22 cellular contexts compared by ENCODE assay signal in the genomic region with DNA sequence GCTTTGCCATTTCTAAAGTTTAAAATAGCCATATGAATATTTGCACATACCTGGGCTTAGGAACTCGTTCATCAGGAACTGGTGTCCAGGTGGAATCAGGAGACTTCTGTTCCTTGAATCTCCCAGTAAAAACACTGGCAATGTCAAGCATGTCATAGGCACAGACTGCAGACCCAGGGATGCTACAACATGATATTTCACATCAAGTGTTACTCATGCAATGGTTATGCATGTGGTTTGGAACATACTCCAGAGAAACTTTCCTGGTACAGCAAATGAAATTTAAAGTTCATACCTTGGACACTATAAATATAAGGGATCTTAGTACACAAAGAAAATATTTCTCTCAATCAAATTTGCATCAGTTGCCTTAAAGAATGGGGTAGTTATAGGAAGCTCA.
DNase-seq lines count a peak whose midpoint lies in the region; ATAC-seq and TF ChIP-seq lines count a peak whose summit lies in the region.
"Had no signal": no experiment of that assay in that cellular context is flagged by ENCODE, and none has a peak within 500 bp of the region (broad histone marks: within the 10 kb centered on the region; RNA-seq: fewer than 3 reads in every experiment).

No MANE protein-coding gene starts in this region.

- no peak overlapping the region for H2AFZ ChIP-seq in mammary epithelial cell (ENCODE audit: low read depth, low read length)
- H2AFZ ChIP-seq: PC-9 had no signal

- ATAC-seq in GM18909 (IDR thresholded peaks at IDR 0.05; ENCODE audit: poor library complexity, unreplicated experiment) (no peak), WTC11 (no peak)
- no peak for ATAC-seq in natural killer cell treated with Interleukin-12 subunit alpha and Interleukin-12 subunit beta and Interleukin-15 and Interleukin-18, amount 100 ng/mL, for 72 hours
- ATAC-seq in stimulated activated naive CD8-positive, alpha-beta T cell treated with anti-CD3 and anti-CD28 coated beads, Interleukin-15, Interleukin-2, amounts not matched to agents 100 U/mL and 50 U/mL, for 24 hours, result no peak
- ATAC-seq: K562, T-helper 17 cell had no signal

- H3K27ac ChIP-seq in mammary epithelial cell (ENCODE audit: insufficient read depth, low read depth, low read length), result no peak overlapping the region
- H3K27ac ChIP-seq: adrenal gland; BLaER1 treated with 17β-estradiol and CSF1 and Interleukin-3, amounts not matched to agents 10 nM and 100 nM; PC-9; right atrium auricular region; SJSA1 had no signal

- H3K4me3 Mint-ChIP-seq in natural killer cell treated with Interleukin-12 subunit alpha and Interleukin-12 subunit beta and Interleukin-15 and Interleukin-18, amount 100 ng/mL, for 72 hours, result no peak overlapping the region
- H3K4me3 Mint-ChIP-seq in WTC11, result no peak overlapping the region
- H3K4me3 Mint-ChIP-seq: T-helper 17 cell had no signal

- H3K4me1 Mint-ChIP-seq in natural killer cell treated with Interleukin-12 subunit alpha and Interleukin-12 subunit beta and Interleukin-15 and Interleukin-18, amount 100 ng/mL, for 72 hours (ENCODE audit: low read depth in 2 of 2), result peaks cover 0 to 5% of the 10 kb centered on the region in 2 donors
- H3K4me1 Mint-ChIP-seq in WTC11, result peaks cover 3% of the 10 kb centered on the region
- H3K4me1 Mint-ChIP-seq: T-helper 17 cell had no signal

- peaks cover 8% of the 10 kb centered on the region for H3K4me1 ChIP-seq in mammary epithelial cell (ENCODE audit: insufficient read depth, low read length)
- H3K4me1 ChIP-seq: right atrium auricular region, SJSA1 had no signal

- no peak overlapping the region for H3K9ac ChIP-seq in mammary epithelial cell (ENCODE audit: insufficient read depth, low read length)
- H3K9ac ChIP-seq: BLaER1 treated with 17β-estradiol and CSF1 and Interleukin-3, amounts not matched to agents 10 nM and 100 nM had no signal

- no peaks in the 10 kb centered on the region for H3K27me3 ChIP-seq in mammary epithelial cell (ENCODE audit: insufficient read depth, low read length)
- H3K27me3 ChIP-seq: adrenal gland; BLaER1 treated with 17β-estradiol and CSF1 and Interleukin-3, amounts not matched to agents 10 nM and 100 nM; right atrium auricular region; SJSA1 had no signal

- intact Hi-C loops in mammary epithelial cell (cut with micrococcal nuclease), result no loop called here

- no peak overlapping the region for H3K4me3 ChIP-seq in AG10803 (ENCODE audit: low read length)
- no peak overlapping the region for H3K4me3 ChIP-seq in mammary epithelial cell (replicated peaks in 1 of 3; ENCODE audit: insufficient read depth in 1 of 3, low read depth in 2 of 3, low read length in 3 of 3)
- H3K4me3 ChIP-seq: adrenal gland; BLaER1 treated with 17β-estradiol and CSF1 and Interleukin-3, amounts not matched to agents 10 nM and 100 nM; K562; PC-9; right atrium auricular region; SJSA1 had no signal

- CTCF ChIA-PET in mammary epithelial cell (lab: Charles Lee; ENCODE audit: low non-redundant PET) (no interaction called here), WTC11 (lab: Charles Lee) (no interaction called here)

- in situ Hi-C loops in mammary epithelial cell (cut with MboI; ENCODE audit: low sequenced_read_pairs in 2 of 2), result no loop called here

- H3K27me3 Mint-ChIP-seq in natural killer cell treated with Interleukin-12 subunit alpha and Interleukin-12 subunit beta and Interleukin-15 and Interleukin-18, amount 100 ng/mL, for 72 hours, result peaks cover 0 to 3% of the 10 kb centered on the region in 2 donors
- H3K27me3 Mint-ChIP-seq in WTC11 (ENCODE audit: low read depth), result no peaks in the 10 kb centered on the region
- H3K27me3 Mint-ChIP-seq: T-helper 17 cell had no signal

- POLR2A ChIA-PET in WTC11 (lab: Charles Lee), result no interaction called here

- no peaks in the 10 kb centered on the region for H3K79me2 ChIP-seq in mammary epithelial cell (ENCODE audit: insufficient read depth, low read length)

- H4K20me1 ChIP-seq in mammary epithelial cell (ENCODE audit: insufficient read depth, low read length), result no peaks in the 10 kb centered on the region
- H4K20me1 ChIP-seq: BLaER1 treated with 17β-estradiol and CSF1 and Interleukin-3, amounts not matched to agents 10 nM and 100 nM had no signal

- no peak overlapping the region for H3K27ac Mint-ChIP-seq in natural killer cell treated with Interleukin-12 subunit alpha and Interleukin-12 subunit beta and Interleukin-15 and Interleukin-18, amount 100 ng/mL, for 72 hours
- no peak overlapping the region for H3K27ac Mint-ChIP-seq in WTC11
- H3K27ac Mint-ChIP-seq: T-helper 17 cell had no signal

- TF ChIP-seq CTCF in AG10803 (conservative IDR thresholded peaks at IDR 0.05; ENCODE audit: low read length) (no peak), mammary epithelial cell (conservative IDR thresholded peaks at IDR 0.05 in 1 of 2, IDR thresholded peaks at IDR 0.05 in 1 of 2; ENCODE audit: extremely low read depth in 1 of 2, insufficient read depth in 1 of 2, low read depth in 1 of 2, low read length in 2 of 2) (no peak), WTC11 (IDR thresholded peaks at IDR 0.05) (no peak)

- H3K9me3 ChIP-seq in mammary epithelial cell (replicated peaks; ENCODE audit: insufficient read depth, low read length), result no peaks in the 10 kb centered on the region
- H3K9me3 ChIP-seq: adrenal gland, right atrium auricular region, SJSA1 had no signal

- no peaks in the 10 kb centered on the region for H3K9me3 Mint-ChIP-seq in natural killer cell treated with Interleukin-12 subunit alpha and Interleukin-12 subunit beta and Interleukin-15 and Interleukin-18, amount 100 ng/mL, for 72 hours
- no peaks in the 10 kb centered on the region for H3K9me3 Mint-ChIP-seq in WTC11

- dilution Hi-C loops in mammary epithelial cell (cut with HindIII; ENCODE audit: low sequenced_read_pairs), result no loop called here

- BruUV-seq in mammary epithelial cell (replicated peaks; lab: Mats Ljungman, UMichigan), result no TSS peak

- DNase-seq in AG10803 (ENCODE audit: low read depth) (peak; percentile 56), LHCN-M2 (ENCODE audit: low read depth) (peak; percentile 59), mammary epithelial cell (peak; percentile 65), glomerular visceral epithelial cell (ENCODE audit: extremely low spot score) (peak; percentile 45), WTC11 (ENCODE audit: low spot score) (no peak)
- no peak for DNase-seq in natural killer cell treated with Interleukin-12 subunit alpha and Interleukin-12 subunit beta and Interleukin-15 and Interleukin-18, amount 100 ng/mL, for 72 hours (ENCODE audit: low spot score)
- no peak for DNase-seq in stimulated activated naive CD8-positive, alpha-beta T cell treated with anti-CD3 and anti-CD28 coated beads, Interleukin-15, Interleukin-2, amounts not matched to agents 100 U/mL and 50 U/mL, for 24 hours
- DNase-seq: activated CD8-positive, alpha-beta memory T cell treated with anti-CD3 and anti-CD28 coated beads, Interleukin-2, amount 50 U/mL, for 48 hours; adrenal gland; Calu3; effector CD8-positive, alpha-beta T cell; hippocampal formation; NCI-H1930; NCI-H2227 treated with DMSO at 0.1 percent for 48 hours; PC-9; substantia nigra; T-helper 17 cell had no signal

- H3K4me2 ChIP-seq in mammary epithelial cell (ENCODE audit: insufficient read depth, low read depth, low read length), result no peak overlapping the region
- H3K4me2 ChIP-seq: BLaER1 treated with 17β-estradiol and CSF1 and Interleukin-3, amounts not matched to agents 10 nM and 100 nM; PC-9 had no signal

- no peaks in the 10 kb centered on the region for H3K36me3 ChIP-seq in mammary epithelial cell (ENCODE audit: insufficient read depth, low read length)
- H3K36me3 ChIP-seq: SJSA1 had no signal

- 0% methylated on average over 1 of the region's 1 CpG for WGBS in mammary epithelial cell (ENCODE audit: low coverage, missing lambda C conversion rate)

- H3K36me3 Mint-ChIP-seq in natural killer cell treated with Interleukin-12 subunit alpha and Interleukin-12 subunit beta and Interleukin-15 and Interleukin-18, amount 100 ng/mL, for 72 hours, result peaks cover under 1% of the 10 kb centered on the region
- H3K36me3 Mint-ChIP-seq in WTC11, result peaks cover 93% of the 10 kb centered on the region

TF ChIP-seq in WTC11, 78 proteins besides CTCF, POLR2A, EP300 and RAD21 (continues in another document):
- TF ChIP-seq, protein P1, sequence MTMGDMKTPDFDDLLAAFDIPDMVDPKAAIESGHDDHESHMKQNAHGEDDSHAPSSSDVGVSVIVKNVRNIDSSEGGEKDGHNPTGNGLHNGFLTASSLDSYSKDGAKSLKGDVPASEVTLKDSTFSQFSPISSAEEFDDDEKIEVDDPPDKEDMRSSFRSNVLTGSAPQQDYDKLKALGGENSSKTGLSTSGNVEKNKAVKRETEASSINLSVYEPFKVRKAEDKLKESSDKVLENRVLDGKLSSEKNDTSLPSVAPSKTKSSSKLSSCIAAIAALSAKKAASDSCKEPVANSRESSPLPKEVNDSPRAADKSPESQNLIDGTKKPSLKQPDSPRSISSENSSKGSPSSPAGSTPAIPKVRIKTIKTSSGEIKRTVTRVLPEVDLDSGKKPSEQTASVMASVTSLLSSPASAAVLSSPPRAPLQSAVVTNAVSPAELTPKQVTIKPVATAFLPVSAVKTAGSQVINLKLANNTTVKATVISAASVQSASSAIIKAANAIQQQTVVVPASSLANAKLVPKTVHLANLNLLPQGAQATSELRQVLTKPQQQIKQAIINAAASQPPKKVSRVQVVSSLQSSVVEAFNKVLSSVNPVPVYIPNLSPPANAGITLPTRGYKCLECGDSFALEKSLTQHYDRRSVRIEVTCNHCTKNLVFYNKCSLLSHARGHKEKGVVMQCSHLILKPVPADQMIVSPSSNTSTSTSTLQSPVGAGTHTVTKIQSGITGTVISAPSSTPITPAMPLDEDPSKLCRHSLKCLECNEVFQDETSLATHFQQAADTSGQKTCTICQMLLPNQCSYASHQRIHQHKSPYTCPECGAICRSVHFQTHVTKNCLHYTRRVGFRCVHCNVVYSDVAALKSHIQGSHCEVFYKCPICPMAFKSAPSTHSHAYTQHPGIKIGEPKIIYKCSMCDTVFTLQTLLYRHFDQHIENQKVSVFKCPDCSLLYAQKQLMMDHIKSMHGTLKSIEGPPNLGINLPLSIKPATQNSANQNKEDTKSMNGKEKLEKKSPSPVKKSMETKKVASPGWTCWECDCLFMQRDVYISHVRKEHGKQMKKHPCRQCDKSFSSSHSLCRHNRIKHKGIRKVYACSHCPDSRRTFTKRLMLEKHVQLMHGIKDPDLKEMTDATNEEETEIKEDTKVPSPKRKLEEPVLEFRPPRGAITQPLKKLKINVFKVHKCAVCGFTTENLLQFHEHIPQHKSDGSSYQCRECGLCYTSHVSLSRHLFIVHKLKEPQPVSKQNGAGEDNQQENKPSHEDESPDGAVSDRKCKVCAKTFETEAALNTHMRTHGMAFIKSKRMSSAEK (CRISPR knock-in tag; IDR thresholded peaks at IDR 0.05; ENCODE audit: borderline replicate concordance), result no peak
- TF ChIP-seq HMGA2 (CRISPR knock-in tag; IDR thresholded peaks at IDR 0.05), result no peak
- TF ChIP-seq NR2C2 (CRISPR knock-in tag; IDR thresholded peaks at IDR 0.05), result no peak
- no peak for TF ChIP-seq MXD4 (CRISPR knock-in tag; IDR thresholded peaks at IDR 0.05; ENCODE audit: borderline replicate concordance)

Comparison
In these comparisons a context has a peak if more than half of its experiments do, and no peak if none do; other contexts are left out.
1. DNase-seq: peak in AG10803 (single experiment), LHCN-M2 (single experiment), mammary epithelial cell (single experiment) and glomerular visceral epithelial cell (single experiment); none in natural killer cell treated with Interleukin-12 subunit alpha and Interleukin-12 subunit beta and Interleukin-15 and Interleukin-18, amount 100 ng/mL, for 72 hours (single experiment), WTC11 (single experiment) and stimulated activated naive CD8-positive, alpha-beta T cell treated with anti-CD3 and anti-CD28 coated beads, Interleukin-15, Interleukin-2, amounts not matched to agents 100 U/mL and 50 U/mL, for 24 hours (single experiment).